Comparison of ENCODE assay signal across 8 cellular contexts in genomic region chr11:129960216-129961214, GRCh38. TPM values are rescaled to one million over a fixed set of nuclear protein-coding genes. Genes with fewer than 3 reads are reported as not detected.
DNase-seq lines count a peak whose midpoint lies in the region; ATAC-seq and TF ChIP-seq lines count a peak whose summit lies in the region.

No MANE protein-coding gene starts in this region.

- H3K4me3 ChIP-seq in RWPE2 (ENCODE audit: severe bottlenecking) (no peak overlapping the region), right lobe of liver (no peak overlapping the region), lower lobe of right lung (no peak overlapping the region)

- no peak for TF ChIP-seq POLR2A in right lobe of liver (IDR thresholded peaks at IDR 0.05)

- H3K9me3 ChIP-seq in RWPE2 (ENCODE audit: severe bottlenecking), result no peaks in the 10 kb centered on the region
- no peaks in the 10 kb centered on the region for H3K9me3 ChIP-seq in right lobe of liver
- no peaks in the 10 kb centered on the region for H3K9me3 ChIP-seq in lower lobe of right lung

- no peak overlapping the region for H3K27ac ChIP-seq in RWPE2 (ENCODE audit: poor library complexity, severe bottlenecking)
- H3K27ac ChIP-seq in right lobe of liver, result no peak overlapping the region
- no peak overlapping the region for H3K27ac ChIP-seq in lower lobe of right lung

- TF ChIP-seq CTCF in RWPE2 (IDR thresholded peaks at IDR 0.05; ENCODE audit: poor library complexity, severe bottlenecking) (no peak), right lobe of liver (IDR thresholded peaks at IDR 0.05) (no peak), omental fat pad (IDR thresholded peaks at IDR 0.05) (no peak), lower lobe of right lung (IDR thresholded peaks at IDR 0.05) (no peak)

- H3K27me3 ChIP-seq in RWPE2 (ENCODE audit: insufficient read depth, poor library complexity, severe bottlenecking), result no peaks in the 10 kb centered on the region
- no peaks in the 10 kb centered on the region for H3K27me3 ChIP-seq in right lobe of liver
- no peaks in the 10 kb centered on the region for H3K27me3 ChIP-seq in lower lobe of right lung (ENCODE audit: low read depth)

- peak; percentile 23 for DNase-seq in stimulated activated CD4-positive, alpha-beta T cell treated with anti-CD3 and anti-CD28 coated beads, Interleukin-15, amount 100 ng/mL, for 24 hours
- DNase-seq in stimulated activated CD4-positive, alpha-beta T cell treated with anti-CD3 and anti-CD28 coated beads, Interleukin-4, amount 100 ng/mL, for 4 hours, result no peak
- no peak for DNase-seq in RWPE2 (ENCODE audit: low spot score)
- DNase-seq in right lobe of liver, result no peak
- no peak for DNase-seq in omental fat pad (ENCODE audit: low spot score)
- DNase-seq in medulla oblongata (ENCODE audit: extremely low spot score), result no peak
- no peak for DNase-seq in lower lobe of right lung

- intact Hi-C loops in right lobe of liver (cut with DNase I), result no loop called here
- intact Hi-C loops in lower lobe of right lung (cut with DNase I), result no loop called here

- WGBS in right lobe of liver (ENCODE audit: insufficient coverage, low coverage, low lambda C conversion rate, missing lambda C conversion rate), result 83% methylated on average over 12 of the region's 18 CpGs

- H3K36me3 ChIP-seq in RWPE2 (ENCODE audit: low read depth) (0 out of 2 replicates have a peak, but pooled peaks cover 12% of the 10 kb centered on the region), right lobe of liver (peaks cover 0 to 3% (median 0%) of the 10 kb centered on the region in 4 donors), lower lobe of right lung (peaks cover 14% of the 10 kb centered on the region)

- ATAC-seq in HG02885 (IDR thresholded peaks at IDR 0.05; ENCODE audit: poor library complexity, unreplicated experiment), result peak; percentile 93
- ATAC-seq in RWPE2 (ENCODE audit: low read depth), result peak; percentile 93
- peak in 3 of 4 donors; percentile 40 to 96 (median 47) for ATAC-seq in right lobe of liver
- no peak for ATAC-seq in omental fat pad (ENCODE audit: low FRiP score)
- no peak for ATAC-seq in lower lobe of right lung

- H3K4me1 ChIP-seq in RWPE2 (ENCODE audit: insufficient read depth, poor library complexity, severe bottlenecking) (peaks cover 10% of the 10 kb centered on the region), right lobe of liver (no peaks in the 10 kb centered on the region), lower lobe of right lung (no peaks in the 10 kb centered on the region)

RNA-seq across cellular contexts. Expression of gene PRDM10, which starts 42.1 kb away (rescaled TPM):
- total RNA-seq in right lobe of liver (1 to 10 TPM; 3.4 to 6.8 (median 4.4) TPM), omental fat pad (10 to 100 TPM in 1 of 4 donors, 1 to 10 TPM in 3; 7.2 to 13.4 (median 8.1) TPM), lower lobe of right lung (9.5 TPM)

Comparison
In these comparisons a context has a peak if more than half of its experiments do, and no peak if none do; other contexts are left out.
1. ATAC-seq: peak in HG02885 (single experiment), RWPE2 (single experiment) and right lobe of liver (3 of 4); none in omental fat pad (single experiment) and lower lobe of right lung (0 of 2).